In the genomic region with DNA sequence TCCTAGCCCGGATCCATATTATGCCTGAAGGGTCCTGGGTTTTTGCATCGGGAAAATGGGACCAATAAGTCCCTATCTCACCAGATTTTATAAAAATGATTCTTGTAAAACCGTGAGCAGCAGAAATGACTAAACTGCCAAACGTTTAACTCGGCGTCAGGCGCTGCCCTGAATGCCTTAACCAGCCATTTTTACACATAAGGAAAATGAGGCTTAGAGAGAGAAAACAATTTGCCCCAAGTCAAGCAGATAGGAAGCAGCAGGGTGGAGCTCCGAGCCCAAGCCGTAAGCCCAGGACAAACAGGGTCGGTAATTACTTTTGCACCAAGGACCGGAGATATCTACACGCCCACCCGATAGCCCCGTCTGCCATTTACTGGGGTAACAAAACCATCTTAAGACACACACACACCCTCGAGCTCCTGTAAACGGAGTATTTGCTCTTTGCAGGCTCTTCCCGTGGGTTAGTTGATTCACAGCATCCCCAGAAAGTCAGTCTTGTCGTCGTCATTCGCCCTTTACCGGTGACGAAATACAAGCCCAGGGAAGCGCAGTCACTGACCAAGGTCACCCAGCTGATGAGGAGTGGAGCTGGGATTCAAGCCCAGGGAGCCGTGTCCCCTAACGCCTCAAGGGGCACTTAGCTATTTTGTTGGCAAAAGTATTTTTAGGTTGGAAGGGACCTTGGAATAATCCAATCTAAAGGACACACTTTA, we compare ENCODE assay signal across 1 cellular context.
TF ChIP-seq lines count a peak whose summit lies in the region.

No MANE protein-coding gene starts in this region.

TF ChIP-seq in HepG2, 621 proteins besides CTCF, POLR2A, EP300 and RAD21 (continued from another document and continues in another):
- TF ChIP-seq ZNF616 (CRISPR knock-in tag; IDR thresholded peaks at IDR 0.05; ENCODE audit: low read depth) (no peak), RCOR2 (CRISPR knock-in tag; IDR thresholded peaks at IDR 0.05) (no peak), NFATC3 (CRISPR knock-in tag; IDR thresholded peaks at IDR 0.05) (no peak), ZNF460 (CRISPR knock-in tag; IDR thresholded peaks at IDR 0.05; ENCODE audit: borderline replicate concordance) (no peak), ASH2L (IDR thresholded peaks at IDR 0.05; ENCODE audit: insufficient read length, low read depth, low read length) (peak; percentile 29), ZNF563 (CRISPR knock-in tag; IDR thresholded peaks at IDR 0.05) (0 out of 2 replicates have a peak, but pooled peaks have one; percentile 42), MEF2D (CRISPR knock-in tag; IDR thresholded peaks at IDR 0.05) (0 out of 2 replicates have a peak, but pooled peaks have one; percentile 9), NPAS2 (CRISPR knock-in tag; IDR thresholded peaks at IDR 0.05; ENCODE audit: borderline replicate concordance) (no peak), ARNTL (CRISPR knock-in tag; IDR thresholded peaks at IDR 0.05) (no peak), MAFF (IDR thresholded peaks at IDR 0.05; ENCODE audit: low read depth, low read length) (no peak), ZNF496 (CRISPR knock-in tag; IDR thresholded peaks at IDR 0.05; ENCODE audit: insufficient replicate concordance) (no peak), ZFP62 (CRISPR knock-in tag; IDR thresholded peaks at IDR 0.05) (no peak), ZNF468 (CRISPR knock-in tag; IDR thresholded peaks at IDR 0.05) (no peak), FOXK1 (CRISPR knock-in tag; IDR thresholded peaks at IDR 0.05; ENCODE audit: borderline replicate concordance, low read depth) (no peak), NAIF1 (CRISPR knock-in tag; IDR thresholded peaks at IDR 0.05; ENCODE audit: borderline replicate concordance) (no peak), ZFP36L2 (CRISPR knock-in tag; IDR thresholded peaks at IDR 0.05) (no peak), CENPT (CRISPR knock-in tag; IDR thresholded peaks at IDR 0.05; ENCODE audit: low read depth) (no peak), ZBTB21 (CRISPR knock-in tag; IDR thresholded peaks at IDR 0.05) (peak; percentile 91), ZNF230 (CRISPR knock-in tag; IDR thresholded peaks at IDR 0.05) (0 out of 2 replicates have a peak, but pooled peaks have one; percentile 20), HOXA7 (CRISPR knock-in tag; IDR thresholded peaks at IDR 0.05) (no peak), NR2F1 (CRISPR knock-in tag; IDR thresholded peaks at IDR 0.05) (no peak), SRSF4 (IDR thresholded peaks at IDR 0.05; ENCODE audit: low read depth, low read length, poor library complexity, severe bottlenecking) (no peak), ZNF329 (CRISPR knock-in tag; IDR thresholded peaks at IDR 0.05; ENCODE audit: low read depth) (0 out of 2 replicates have a peak, but pooled peaks have one; percentile 6), U2AF1 (optimal IDR thresholded peaks at IDR 0.05; ENCODE audit: low read depth, low read length) (no peak), ZEB1 (IDR thresholded peaks at IDR 0.05; ENCODE audit: insufficient replicate concordance, low read depth) (no peak), ZNF570 (CRISPR knock-in tag; IDR thresholded peaks at IDR 0.05; ENCODE audit: borderline replicate concordance) (no peak), CEBPG (CRISPR knock-in tag; IDR thresholded peaks at IDR 0.05) (0 out of 2 replicates have a peak, but pooled peaks have one; percentile 26), KDM5A (IDR thresholded peaks at IDR 0.05; ENCODE audit: borderline replicate concordance, low read length) (peak; percentile 46), REPIN1 (CRISPR knock-in tag; IDR thresholded peaks at IDR 0.05; ENCODE audit: borderline replicate concordance, low read depth) (no peak), HOXA5 (CRISPR knock-in tag; IDR thresholded peaks at IDR 0.05) (no peak), NFIB (CRISPR knock-in tag; IDR thresholded peaks at IDR 0.05; ENCODE audit: borderline replicate concordance) (no peak), ZNF550 (CRISPR knock-in tag; IDR thresholded peaks at IDR 0.05; ENCODE audit: borderline replicate concordance) (no peak)
- TF ChIP-seq, protein P1, sequence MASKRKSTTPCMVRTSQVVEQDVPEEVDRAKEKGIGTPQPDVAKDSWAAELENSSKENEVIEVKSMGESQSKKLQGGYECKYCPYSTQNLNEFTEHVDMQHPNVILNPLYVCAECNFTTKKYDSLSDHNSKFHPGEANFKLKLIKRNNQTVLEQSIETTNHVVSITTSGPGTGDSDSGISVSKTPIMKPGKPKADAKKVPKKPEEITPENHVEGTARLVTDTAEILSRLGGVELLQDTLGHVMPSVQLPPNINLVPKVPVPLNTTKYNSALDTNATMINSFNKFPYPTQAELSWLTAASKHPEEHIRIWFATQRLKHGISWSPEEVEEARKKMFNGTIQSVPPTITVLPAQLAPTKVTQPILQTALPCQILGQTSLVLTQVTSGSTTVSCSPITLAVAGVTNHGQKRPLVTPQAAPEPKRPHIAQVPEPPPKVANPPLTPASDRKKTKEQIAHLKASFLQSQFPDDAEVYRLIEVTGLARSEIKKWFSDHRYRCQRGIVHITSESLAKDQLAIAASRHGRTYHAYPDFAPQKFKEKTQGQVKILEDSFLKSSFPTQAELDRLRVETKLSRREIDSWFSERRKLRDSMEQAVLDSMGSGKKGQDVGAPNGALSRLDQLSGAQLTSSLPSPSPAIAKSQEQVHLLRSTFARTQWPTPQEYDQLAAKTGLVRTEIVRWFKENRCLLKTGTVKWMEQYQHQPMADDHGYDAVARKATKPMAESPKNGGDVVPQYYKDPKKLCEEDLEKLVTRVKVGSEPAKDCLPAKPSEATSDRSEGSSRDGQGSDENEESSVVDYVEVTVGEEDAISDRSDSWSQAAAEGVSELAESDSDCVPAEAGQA (IDR thresholded peaks at IDR 0.05; ENCODE audit: low read depth) = peak; percentile 24; the same call in 1 of the 2 replicates
- TF ChIP-seq, protein P1 (CRISPR knock-in tag; IDR thresholded peaks at IDR 0.05; ENCODE audit: borderline replicate concordance) = no peak
- TF ChIP-seq, protein P2, sequence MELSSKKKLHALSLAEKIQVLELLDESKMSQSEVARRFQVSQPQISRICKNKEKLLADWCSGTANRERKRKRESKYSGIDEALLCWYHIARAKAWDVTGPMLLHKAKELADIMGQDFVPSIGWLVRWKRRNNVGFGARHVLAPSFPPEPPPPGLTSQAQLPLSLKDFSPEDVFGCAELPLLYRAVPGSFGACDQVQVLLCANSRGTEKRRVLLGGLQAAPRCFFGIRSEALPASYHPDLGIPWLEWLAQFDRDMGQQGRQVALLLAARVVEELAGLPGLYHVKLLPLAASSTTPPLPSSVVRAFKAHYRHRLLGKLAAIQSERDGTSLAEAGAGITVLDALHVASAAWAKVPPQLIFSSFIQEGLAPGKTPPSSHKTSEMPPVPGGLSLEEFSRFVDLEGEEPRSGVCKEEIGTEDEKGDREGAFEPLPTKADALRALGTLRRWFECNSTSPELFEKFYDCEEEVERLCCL (CRISPR knock-in tag; IDR thresholded peaks at IDR 0.05; ENCODE audit: borderline replicate concordance) = no peak
- TF ChIP-seq, protein P3, sequence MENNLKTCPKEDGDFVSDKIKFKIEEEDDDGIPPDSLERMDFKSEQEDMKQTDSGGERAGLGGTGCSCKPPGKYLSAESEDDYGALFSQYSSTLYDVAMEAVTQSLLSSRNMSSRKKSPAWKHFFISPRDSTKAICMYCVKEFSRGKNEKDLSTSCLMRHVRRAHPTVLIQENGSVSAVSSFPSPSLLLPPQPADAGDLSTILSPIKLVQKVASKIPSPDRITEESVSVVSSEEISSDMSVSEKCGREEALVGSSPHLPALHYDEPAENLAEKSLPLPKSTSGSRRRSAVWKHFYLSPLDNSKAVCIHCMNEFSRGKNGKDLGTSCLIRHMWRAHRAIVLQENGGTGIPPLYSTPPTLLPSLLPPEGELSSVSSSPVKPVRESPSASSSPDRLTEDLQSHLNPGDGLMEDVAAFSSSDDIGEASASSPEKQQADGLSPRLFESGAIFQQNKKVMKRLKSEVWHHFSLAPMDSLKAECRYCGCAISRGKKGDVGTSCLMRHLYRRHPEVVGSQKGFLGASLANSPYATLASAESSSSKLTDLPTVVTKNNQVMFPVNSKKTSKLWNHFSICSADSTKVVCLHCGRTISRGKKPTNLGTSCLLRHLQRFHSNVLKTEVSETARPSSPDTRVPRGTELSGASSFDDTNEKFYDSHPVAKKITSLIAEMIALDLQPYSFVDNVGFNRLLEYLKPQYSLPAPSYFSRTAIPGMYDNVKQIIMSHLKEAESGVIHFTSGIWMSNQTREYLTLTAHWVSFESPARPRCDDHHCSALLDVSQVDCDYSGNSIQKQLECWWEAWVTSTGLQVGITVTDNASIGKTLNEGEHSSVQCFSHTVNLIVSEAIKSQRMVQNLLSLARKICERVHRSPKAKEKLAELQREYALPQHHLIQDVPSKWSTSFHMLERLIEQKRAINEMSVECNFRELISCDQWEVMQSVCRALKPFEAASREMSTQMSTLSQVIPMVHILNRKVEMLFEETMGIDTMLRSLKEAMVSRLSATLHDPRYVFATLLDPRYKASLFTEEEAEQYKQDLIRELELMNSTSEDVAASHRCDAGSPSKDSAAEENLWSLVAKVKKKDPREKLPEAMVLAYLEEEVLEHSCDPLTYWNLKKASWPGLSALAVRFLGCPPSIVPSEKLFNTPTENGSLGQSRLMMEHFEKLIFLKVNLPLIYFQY (CRISPR knock-in tag; IDR thresholded peaks at IDR 0.05; ENCODE audit: borderline replicate concordance) = no peak
- TF ChIP-seq, protein P4, sequence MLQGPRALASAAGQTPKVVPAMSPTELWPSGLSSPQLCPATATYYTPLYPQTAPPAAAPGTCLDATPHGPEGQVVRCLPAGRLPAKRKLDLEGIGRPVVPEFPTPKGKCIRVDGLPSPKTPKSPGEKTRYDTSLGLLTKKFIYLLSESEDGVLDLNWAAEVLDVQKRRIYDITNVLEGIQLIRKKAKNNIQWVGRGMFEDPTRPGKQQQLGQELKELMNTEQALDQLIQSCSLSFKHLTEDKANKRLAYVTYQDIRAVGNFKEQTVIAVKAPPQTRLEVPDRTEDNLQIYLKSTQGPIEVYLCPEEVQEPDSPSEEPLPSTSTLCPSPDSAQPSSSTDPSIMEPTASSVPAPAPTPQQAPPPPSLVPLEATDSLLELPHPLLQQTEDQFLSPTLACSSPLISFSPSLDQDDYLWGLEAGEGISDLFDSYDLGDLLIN (CRISPR knock-in tag; IDR thresholded peaks at IDR 0.05; ENCODE audit: borderline replicate concordance) = no peak
- TF ChIP-seq, protein P5, sequence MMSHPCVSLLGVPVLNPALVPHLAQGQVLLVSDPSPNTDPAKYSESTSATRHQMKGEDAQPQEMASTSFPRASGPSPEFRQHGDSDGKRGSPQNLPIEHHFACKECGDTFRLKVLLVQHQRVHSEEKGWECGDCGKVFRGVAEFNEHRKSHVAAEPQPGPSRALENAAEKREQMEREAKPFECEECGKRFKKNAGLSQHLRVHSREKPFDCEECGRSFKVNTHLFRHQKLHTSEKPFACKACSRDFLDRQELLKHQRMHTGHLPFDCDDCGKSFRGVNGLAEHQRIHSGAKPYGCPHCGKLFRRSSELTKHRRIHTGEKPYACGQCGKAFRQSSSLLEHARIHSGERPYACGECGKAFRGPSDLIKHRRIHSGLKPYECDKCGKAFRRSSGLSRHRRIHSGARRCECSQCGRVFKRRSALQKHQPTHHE (CRISPR knock-in tag; IDR thresholded peaks at IDR 0.05; ENCODE audit: borderline replicate concordance) = no peak
- TF ChIP-seq, protein P6, sequence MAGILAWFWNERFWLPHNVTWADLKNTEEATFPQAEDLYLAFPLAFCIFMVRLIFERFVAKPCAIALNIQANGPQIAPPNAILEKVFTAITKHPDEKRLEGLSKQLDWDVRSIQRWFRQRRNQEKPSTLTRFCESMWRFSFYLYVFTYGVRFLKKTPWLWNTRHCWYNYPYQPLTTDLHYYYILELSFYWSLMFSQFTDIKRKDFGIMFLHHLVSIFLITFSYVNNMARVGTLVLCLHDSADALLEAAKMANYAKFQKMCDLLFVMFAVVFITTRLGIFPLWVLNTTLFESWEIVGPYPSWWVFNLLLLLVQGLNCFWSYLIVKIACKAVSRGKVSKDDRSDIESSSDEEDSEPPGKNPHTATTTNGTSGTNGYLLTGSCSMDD (CRISPR knock-in tag; IDR thresholded peaks at IDR 0.05) = no peak
- TF ChIP-seq, protein P7, sequence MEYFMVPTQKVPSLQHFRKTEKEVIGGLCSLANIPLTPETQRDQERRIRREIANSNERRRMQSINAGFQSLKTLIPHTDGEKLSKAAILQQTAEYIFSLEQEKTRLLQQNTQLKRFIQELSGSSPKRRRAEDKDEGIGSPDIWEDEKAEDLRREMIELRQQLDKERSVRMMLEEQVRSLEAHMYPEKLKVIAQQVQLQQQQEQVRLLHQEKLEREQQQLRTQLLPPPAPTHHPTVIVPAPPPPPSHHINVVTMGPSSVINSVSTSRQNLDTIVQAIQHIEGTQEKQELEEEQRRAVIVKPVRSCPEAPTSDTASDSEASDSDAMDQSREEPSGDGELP (IDR thresholded peaks at IDR 0.05; ENCODE audit: borderline replicate concordance, low read depth) = peak; percentile 61; the same call in 1 of the 2 replicates
- TF ChIP-seq, protein P8, sequence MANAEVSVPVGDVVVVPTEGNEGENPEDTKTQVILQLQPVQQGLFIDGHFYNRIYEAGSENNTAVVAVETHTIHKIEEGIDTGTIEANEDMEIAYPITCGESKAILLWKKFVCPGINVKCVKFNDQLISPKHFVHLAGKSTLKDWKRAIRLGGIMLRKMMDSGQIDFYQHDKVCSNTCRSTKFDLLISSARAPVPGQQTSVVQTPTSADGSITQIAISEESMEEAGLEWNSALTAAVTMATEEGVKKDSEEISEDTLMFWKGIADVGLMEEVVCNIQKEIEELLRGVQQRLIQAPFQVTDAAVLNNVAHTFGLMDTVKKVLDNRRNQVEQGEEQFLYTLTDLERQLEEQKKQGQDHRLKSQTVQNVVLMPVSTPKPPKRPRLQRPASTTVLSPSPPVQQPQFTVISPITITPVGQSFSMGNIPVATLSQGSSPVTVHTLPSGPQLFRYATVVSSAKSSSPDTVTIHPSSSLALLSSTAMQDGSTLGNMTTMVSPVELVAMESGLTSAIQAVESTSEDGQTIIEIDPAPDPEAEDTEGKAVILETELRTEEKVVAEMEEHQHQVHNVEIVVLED (CRISPR knock-in tag; IDR thresholded peaks at IDR 0.05; ENCODE audit: borderline replicate concordance) = no peak
